In the genomic region with DNA sequence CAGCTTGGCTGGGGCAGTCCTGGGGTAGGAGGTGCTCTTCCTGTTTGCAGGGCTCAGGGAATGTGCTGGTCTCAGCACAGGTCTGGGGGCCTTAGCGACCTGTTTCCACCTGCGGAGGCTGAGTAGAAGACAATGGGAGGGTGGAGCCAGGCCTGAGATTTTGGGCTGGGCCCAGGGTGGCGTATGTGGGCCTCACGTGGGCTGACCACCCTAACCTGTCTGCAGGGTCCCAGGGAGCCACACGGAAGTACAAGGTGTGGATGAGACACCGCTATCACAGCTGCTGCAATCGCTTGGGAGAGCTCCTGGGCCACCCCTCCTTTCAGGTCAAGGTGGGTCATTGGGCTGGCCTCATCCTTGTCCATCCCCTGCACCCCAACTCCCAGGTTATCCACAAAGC, we compare ENCODE assay signal across 9 cellular contexts. TPM values are rescaled to one million over a fixed set of nuclear protein-coding genes. Genes with fewer than 3 reads are reported as not detected.
A peak's percentile ranks its signal among the peaks of the same experiment; 100 is the strongest.
DNase-seq lines count a peak whose midpoint lies in the region; ATAC-seq and TF ChIP-seq lines count a peak whose summit lies in the region.
"Had no signal": no experiment of that assay in that cellular context is flagged by ENCODE, and none has a peak within 500 bp of the region (broad histone marks: within the 10 kb centered on the region; RNA-seq: fewer than 3 reads in every experiment).

No MANE protein-coding gene starts in this region.

- no peak overlapping the region for H2BK5ac ChIP-seq in trophoblast cell (ENCODE audit: low read depth, low read length, poor library complexity)

- H3K27ac ChIP-seq in PC-3 (ENCODE audit: low read length) (no peak overlapping the region), trophoblast cell (ENCODE audit: low read depth, low read length) (no peak overlapping the region)

- H3K23ac ChIP-seq in trophoblast cell (ENCODE audit: low read length) = no peak overlapping the region

- no peak overlapping the region for H3K18ac ChIP-seq in trophoblast cell (ENCODE audit: low read length)

- TF ChIP-seq CTCF in PC-3 (conservative IDR thresholded peaks at IDR 0.05; ENCODE audit: low read depth, low read length) (no peak), epithelial cell of proximal tubule (conservative IDR thresholded peaks at IDR 0.05; ENCODE audit: low read depth, low read length) (no peak)

- H3K4me1 ChIP-seq in ES-I3 (ENCODE audit: insufficient read depth, low read length) (no peaks in the 10 kb centered on the region), PC-3 (ENCODE audit: insufficient read depth, low read length) (peaks cover 18% of the 10 kb centered on the region; the same call in 1 of the 2 replicates), trophoblast cell (ENCODE audit: control insufficient read depth in 1 of 2, insufficient read depth in 2 of 2, low read length in 2 of 2) (peaks cover 10 to 16% of the 10 kb centered on the region in 2 experiments)

- peak overlapping the region; percentile 32 for H4K8ac ChIP-seq in trophoblast cell (ENCODE audit: low read depth, low read length)

- H3K9me3 ChIP-seq in ES-I3 (ENCODE audit: control insufficient read depth, insufficient read depth, low read length) = no peaks in the 10 kb centered on the region
- no peaks in the 10 kb centered on the region for H3K9me3 ChIP-seq in PC-3 (ENCODE audit: low read length)
- H3K9me3 ChIP-seq in trophoblast cell (ENCODE audit: insufficient read depth, low read depth, low read length) = peaks cover 2% of the 10 kb centered on the region

- H2AK5ac ChIP-seq in trophoblast cell (ENCODE audit: low read length) = no peak overlapping the region

- H3K79me1 ChIP-seq in trophoblast cell (ENCODE audit: low read length) = peaks cover 2% of the 10 kb centered on the region

- CTCF ChIA-PET in PC-3 (lab: Charles Lee) = no interaction called here

- H3K27me3 ChIP-seq in PC-3 (ENCODE audit: low read length) = no peaks in the 10 kb centered on the region
- no peaks in the 10 kb centered on the region for H3K27me3 ChIP-seq in trophoblast cell (ENCODE audit: insufficient read depth, low read length)

- no peak overlapping the region for H2BK12ac ChIP-seq in trophoblast cell (ENCODE audit: low read length)

- H3K79me2 ChIP-seq in PC-3 (ENCODE audit: low read length) = peaks cover 64% of the 10 kb centered on the region
- H3K79me2 ChIP-seq in trophoblast cell (ENCODE audit: control insufficient read depth, insufficient read depth, low read length, poor library complexity) = peaks cover 6% of the 10 kb centered on the region

- no TSS peak for BruUV-seq in PC-3 (replicated peaks; lab: Mats Ljungman, UMichigan)

- H3K4me2 ChIP-seq in PC-3 (ENCODE audit: low read length) (peak overlapping the region; percentile 100), trophoblast cell (ENCODE audit: low read length) (peak overlapping the region; percentile 96)

- no CpG with 5 or more reads among the region's 7 CpGs for WGBS in trophoblast cell (ENCODE audit: extremely low coverage, insufficient coverage, insufficient read length)

- H4K12ac ChIP-seq in trophoblast cell (ENCODE audit: low read depth, low read length) = no peak overlapping the region

- H2AFZ ChIP-seq in PC-3 (ENCODE audit: low read length) = no peak overlapping the region
- no peak overlapping the region for H2AFZ ChIP-seq in trophoblast cell (ENCODE audit: insufficient read depth, low read length, poor library complexity)

- no peak for ATAC-seq in PC-3
- ATAC-seq in GM18861 (IDR thresholded peaks at IDR 0.05; ENCODE audit: unreplicated experiment) = no peak

- no peaks in the 10 kb centered on the region for H3F3A ChIP-seq in PC-3 (ENCODE audit: low read length, unreplicated experiment)

- H4K91ac ChIP-seq in trophoblast cell (ENCODE audit: low read depth, low read length) = no peak overlapping the region

- H3K4me3 ChIP-seq in PC-3 (ENCODE audit: low read length) (peak overlapping the region; percentile 86), epithelial cell of proximal tubule (ENCODE audit: low read depth, low read length) (peak overlapping the region; percentile 93), trophoblast cell (ENCODE audit: low read depth, low read length) (peak overlapping the region; percentile 97)

- H3K36me3 ChIP-seq in ES-I3 (ENCODE audit: insufficient read depth, low read length) = peaks cover 9% of the 10 kb centered on the region
- H3K36me3 ChIP-seq in PC-3 (ENCODE audit: low read depth, low read length) = peaks cover 36% of the 10 kb centered on the region
- peaks cover 44 to 50% of the 10 kb centered on the region in 2 experiments for H3K36me3 ChIP-seq in trophoblast cell (ENCODE audit: control insufficient read depth in 1 of 2, insufficient read depth in 2 of 2, low read length in 2 of 2)

- POLR2A ChIA-PET in PC-3 (lab: Charles Lee; ENCODE audit: unreplicated experiment) = interaction anchor here (0.6 kb wide), 1 partner anchor 33 kb away, joined by 4 read pairs; no protein-coding TSS in a partner anchor

- H3K4ac ChIP-seq in trophoblast cell (ENCODE audit: low read depth, low read length) = no peak overlapping the region

- DNase-seq in PC-3 = no peak
- no peak for DNase-seq in epithelial cell of proximal tubule (ENCODE audit: low read depth)
- DNase-seq in trophoblast cell = no peak
- no peak for DNase-seq in cortex of kidney (lab: John Stamatoyannopoulos, UW)
- DNase-seq in EL = no peak
- DNase-seq in SHP77 treated with DMSO at 0.1 percent for 48 hours (lab: John Stamatoyannopoulos, UW) = no peak
- DNase-seq: NCI-H2107 had no signal

- no peaks in the 10 kb centered on the region for H3K9me2 ChIP-seq in PC-3 (replicated peaks; ENCODE audit: low read length)

- H4K20me1 ChIP-seq in PC-3 (ENCODE audit: low read length) = 0 out of 2 replicates have a peak, but pooled peaks cover 6% of the 10 kb centered on the region

- no peak overlapping the region for H3K14ac ChIP-seq in trophoblast cell (ENCODE audit: low read length)

- H3K9ac ChIP-seq in ES-I3 (ENCODE audit: low read depth, low read length) = peak overlapping the region; percentile 74; the same call in 1 of the 2 replicates
- H3K9ac ChIP-seq in PC-3 (ENCODE audit: low read length) = peak overlapping the region; percentile 98
- H3K9ac ChIP-seq in trophoblast cell (ENCODE audit: low read length) = no peak overlapping the region

- intact Hi-C loops in PC-3 (cut with micrococcal nuclease) = no loop called here

- H2BK120ac ChIP-seq in trophoblast cell (ENCODE audit: insufficient read depth, low read length, poor library complexity) = no peak overlapping the region

RNA-seq across cellular contexts. Expression of a gene that starts 1.1 kb away (rescaled TPM):
- total RNA-seq in PC-3 (2014; rRNA removed) = 44.4 and 48.3 TPM in 2 replicates
- 42.2 and 45.0 TPM in 2 replicates for total RNA-seq in epithelial cell of proximal tubule
- 22.0 and 22.3 TPM in 2 replicates for polyA plus RNA-seq in trophoblast cell (2013)

RNA-seq across cellular contexts. Expression of a gene that starts 1.2 kb away (rescaled TPM):
- total RNA-seq in PC-3 (2014; rRNA removed) (26.7 and 37.9 TPM in 2 replicates), epithelial cell of proximal tubule (15.9 and 18.6 TPM in 2 replicates)
- 6.5 and 6.9 TPM in 2 replicates for polyA plus RNA-seq in trophoblast cell (2013)
